ENCODE assay signal across 1 cellular context in the genomic region with DNA sequence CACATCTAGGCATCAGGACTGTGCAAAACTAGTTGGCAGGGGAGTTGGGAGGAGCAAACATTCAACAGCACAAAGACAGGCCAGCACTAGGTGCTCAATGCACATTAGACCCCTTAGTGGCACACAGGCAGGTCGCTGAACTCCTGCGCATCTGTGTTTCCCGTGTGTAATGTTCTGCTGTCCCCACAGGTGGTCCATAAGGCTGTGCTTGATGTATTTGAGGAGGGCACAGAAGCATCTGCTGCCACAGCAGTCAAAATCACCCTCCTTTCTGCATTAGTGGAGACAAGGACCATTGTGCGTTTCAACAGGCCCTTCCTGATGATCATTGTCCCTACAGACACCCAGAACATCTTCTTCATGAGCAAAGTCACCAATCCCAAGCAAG.
TF ChIP-seq lines count a peak whose summit lies in the region.

No MANE protein-coding gene starts in this region.

TF ChIP-seq in HepG2, 621 proteins besides CTCF, POLR2A, EP300 and RAD21:
- no peak for TF ChIP-seq CCDC6 (CRISPR knock-in tag; IDR thresholded peaks at IDR 0.05)
- no peak for TF ChIP-seq REL (CRISPR knock-in tag; conservative IDR thresholded peaks at IDR 0.05)
- no peak for TF ChIP-seq SCMH1 (CRISPR knock-in tag; IDR thresholded peaks at IDR 0.05; ENCODE audit: borderline replicate concordance)
- no peak for TF ChIP-seq KDM2A (CRISPR knock-in tag; IDR thresholded peaks at IDR 0.05; ENCODE audit: borderline replicate concordance, low read depth)
- TF ChIP-seq FOSL2 (CRISPR knock-in tag; IDR thresholded peaks at IDR 0.05) = no peak
- TF ChIP-seq RBM22 (optimal IDR thresholded peaks at IDR 0.05; ENCODE audit: low read length) = peak; percentile 2
- 0 out of 2 replicates have a peak, but pooled peaks have one; percentile 3 for TF ChIP-seq ZBTB33 (CRISPR knock-in tag; IDR thresholded peaks at IDR 0.05)
- no peak for TF ChIP-seq ZSCAN25 (CRISPR knock-in tag; IDR thresholded peaks at IDR 0.05)
- no peak for TF ChIP-seq KAT2B (IDR thresholded peaks at IDR 0.05; ENCODE audit: borderline replicate concordance, low read depth, low read length)
- no peak for TF ChIP-seq ZNF800 (CRISPR knock-in tag; IDR thresholded peaks at IDR 0.05)
- TF ChIP-seq RBM39 (IDR thresholded peaks at IDR 0.05; ENCODE audit: low read depth, low read length, poor library complexity, severe bottlenecking) = no peak
- TF ChIP-seq KDM5A (IDR thresholded peaks at IDR 0.05; ENCODE audit: borderline replicate concordance, low read length) = no peak
- TF ChIP-seq TP53 (CRISPR knock-in tag; conservative IDR thresholded peaks at IDR 0.05) = no peak
- peak; percentile 78 for TF ChIP-seq RBFOX2 (IDR thresholded peaks at IDR 0.05; ENCODE audit: low read depth, low read length)
- TF ChIP-seq ZC3H13 (CRISPR knock-in tag; IDR thresholded peaks at IDR 0.05) = 0 out of 2 replicates have a peak, but pooled peaks have one; percentile 7
- TF ChIP-seq NR2F2 (IDR thresholded peaks at IDR 0.05; ENCODE audit: borderline replicate concordance, low read depth) = no peak
- TF ChIP-seq EHMT2 (IDR thresholded peaks at IDR 0.05; ENCODE audit: borderline replicate concordance, low read depth, low read length) = no peak
- no peak for TF ChIP-seq NFIC (IDR thresholded peaks at IDR 0.05; ENCODE audit: low read length)
- TF ChIP-seq POGK (CRISPR knock-in tag; conservative IDR thresholded peaks at IDR 0.05) = no peak
- TF ChIP-seq, protein P1, sequence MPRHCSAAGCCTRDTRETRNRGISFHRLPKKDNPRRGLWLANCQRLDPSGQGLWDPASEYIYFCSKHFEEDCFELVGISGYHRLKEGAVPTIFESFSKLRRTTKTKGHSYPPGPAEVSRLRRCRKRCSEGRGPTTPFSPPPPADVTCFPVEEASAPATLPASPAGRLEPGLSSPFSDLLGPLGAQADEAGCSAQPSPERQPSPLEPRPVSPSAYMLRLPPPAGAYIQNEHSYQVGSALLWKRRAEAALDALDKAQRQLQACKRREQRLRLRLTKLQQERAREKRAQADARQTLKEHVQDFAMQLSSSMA (CRISPR knock-in tag; IDR thresholded peaks at IDR 0.05) = no peak
- TF ChIP-seq, protein P2, sequence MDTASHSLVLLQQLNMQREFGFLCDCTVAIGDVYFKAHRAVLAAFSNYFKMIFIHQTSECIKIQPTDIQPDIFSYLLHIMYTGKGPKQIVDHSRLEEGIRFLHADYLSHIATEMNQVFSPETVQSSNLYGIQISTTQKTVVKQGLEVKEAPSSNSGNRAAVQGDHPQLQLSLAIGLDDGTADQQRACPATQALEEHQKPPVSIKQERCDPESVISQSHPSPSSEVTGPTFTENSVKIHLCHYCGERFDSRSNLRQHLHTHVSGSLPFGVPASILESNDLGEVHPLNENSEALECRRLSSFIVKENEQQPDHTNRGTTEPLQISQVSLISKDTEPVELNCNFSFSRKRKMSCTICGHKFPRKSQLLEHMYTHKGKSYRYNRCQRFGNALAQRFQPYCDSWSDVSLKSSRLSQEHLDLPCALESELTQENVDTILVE (CRISPR knock-in tag; IDR thresholded peaks at IDR 0.05) = no peak
- peak; percentile 12; the same call in 1 of the 2 replicates for TF ChIP-seq POLR2G (IDR thresholded peaks at IDR 0.05; ENCODE audit: low read depth, low read length)
- no peak for TF ChIP-seq SPEN (CRISPR knock-in tag; IDR thresholded peaks at IDR 0.05; ENCODE audit: low read depth)
- TF ChIP-seq ZNF451 (CRISPR knock-in tag; IDR thresholded peaks at IDR 0.05) = no peak
- TF ChIP-seq, protein P3, sequence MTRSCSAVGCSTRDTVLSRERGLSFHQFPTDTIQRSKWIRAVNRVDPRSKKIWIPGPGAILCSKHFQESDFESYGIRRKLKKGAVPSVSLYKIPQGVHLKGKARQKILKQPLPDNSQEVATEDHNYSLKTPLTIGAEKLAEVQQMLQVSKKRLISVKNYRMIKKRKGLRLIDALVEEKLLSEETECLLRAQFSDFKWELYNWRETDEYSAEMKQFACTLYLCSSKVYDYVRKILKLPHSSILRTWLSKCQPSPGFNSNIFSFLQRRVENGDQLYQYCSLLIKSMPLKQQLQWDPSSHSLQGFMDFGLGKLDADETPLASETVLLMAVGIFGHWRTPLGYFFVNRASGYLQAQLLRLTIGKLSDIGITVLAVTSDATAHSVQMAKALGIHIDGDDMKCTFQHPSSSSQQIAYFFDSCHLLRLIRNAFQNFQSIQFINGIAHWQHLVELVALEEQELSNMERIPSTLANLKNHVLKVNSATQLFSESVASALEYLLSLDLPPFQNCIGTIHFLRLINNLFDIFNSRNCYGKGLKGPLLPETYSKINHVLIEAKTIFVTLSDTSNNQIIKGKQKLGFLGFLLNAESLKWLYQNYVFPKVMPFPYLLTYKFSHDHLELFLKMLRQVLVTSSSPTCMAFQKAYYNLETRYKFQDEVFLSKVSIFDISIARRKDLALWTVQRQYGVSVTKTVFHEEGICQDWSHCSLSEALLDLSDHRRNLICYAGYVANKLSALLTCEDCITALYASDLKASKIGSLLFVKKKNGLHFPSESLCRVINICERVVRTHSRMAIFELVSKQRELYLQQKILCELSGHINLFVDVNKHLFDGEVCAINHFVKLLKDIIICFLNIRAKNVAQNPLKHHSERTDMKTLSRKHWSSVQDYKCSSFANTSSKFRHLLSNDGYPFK (CRISPR knock-in tag; IDR thresholded peaks at IDR 0.05; ENCODE audit: borderline replicate concordance) = no peak
